In the genomic region with DNA sequence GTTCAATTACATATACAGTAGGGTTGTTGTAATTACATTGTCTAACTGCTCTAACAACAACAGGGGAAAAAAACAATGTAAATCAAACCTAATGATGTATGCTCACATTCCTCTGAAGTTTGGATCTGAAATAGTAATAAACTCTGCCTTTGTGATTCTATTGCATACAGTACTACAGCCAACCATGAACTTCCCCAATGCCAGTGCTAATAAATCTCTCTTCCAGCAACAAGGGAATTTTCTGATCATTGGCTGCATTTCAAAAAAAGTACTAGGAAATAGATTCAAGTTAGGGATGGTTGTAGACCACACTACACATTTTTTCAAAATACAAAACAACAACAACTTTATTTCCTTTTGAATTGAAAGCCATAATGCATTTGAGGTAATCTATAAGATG, we compare ENCODE assay signal across 1 cellular context.
TF ChIP-seq lines count a peak whose summit lies in the region.

No MANE protein-coding gene starts in this region.

TF ChIP-seq in IMR-90, 13 proteins besides CTCF, POLR2A, EP300 and RAD21:
- TF ChIP-seq BHLHE40 (IDR thresholded peaks at IDR 0.05; ENCODE audit: low read depth, low read length) (no peak), RFX5 (IDR thresholded peaks at IDR 0.05; ENCODE audit: low read depth, low read length) (no peak), SMC3 (IDR thresholded peaks at IDR 0.05; ENCODE audit: low read depth, low read length) (no peak), CHD1 (IDR thresholded peaks at IDR 0.05; ENCODE audit: low read depth, low read length) (no peak), RCOR1 (IDR thresholded peaks at IDR 0.05; ENCODE audit: insufficient replicate concordance, low read length) (no peak), MAFK (IDR thresholded peaks at IDR 0.05; ENCODE audit: low read depth, low read length) (no peak), CEBPB (IDR thresholded peaks at IDR 0.05; ENCODE audit: low read depth, low read length) (no peak), ELK1 (IDR thresholded peaks at IDR 0.05; ENCODE audit: borderline replicate concordance, low read depth, low read length) (no peak), USF2 (IDR thresholded peaks at IDR 0.05; ENCODE audit: low read depth, low read length) (no peak), FOS (IDR thresholded peaks at IDR 0.05; ENCODE audit: low read depth, low read length) (no peak), MXI1 (IDR thresholded peaks at IDR 0.05; ENCODE audit: borderline replicate concordance, low read depth, low read length) (no peak), NFE2L2 (IDR thresholded peaks at IDR 0.05; ENCODE audit: low read depth, low read length) (no peak), MAZ (IDR thresholded peaks at IDR 0.05; ENCODE audit: borderline replicate concordance, low read depth, low read length) (no peak)
